ENCODE assay signal across 17 cellular contexts in the genomic region with DNA sequence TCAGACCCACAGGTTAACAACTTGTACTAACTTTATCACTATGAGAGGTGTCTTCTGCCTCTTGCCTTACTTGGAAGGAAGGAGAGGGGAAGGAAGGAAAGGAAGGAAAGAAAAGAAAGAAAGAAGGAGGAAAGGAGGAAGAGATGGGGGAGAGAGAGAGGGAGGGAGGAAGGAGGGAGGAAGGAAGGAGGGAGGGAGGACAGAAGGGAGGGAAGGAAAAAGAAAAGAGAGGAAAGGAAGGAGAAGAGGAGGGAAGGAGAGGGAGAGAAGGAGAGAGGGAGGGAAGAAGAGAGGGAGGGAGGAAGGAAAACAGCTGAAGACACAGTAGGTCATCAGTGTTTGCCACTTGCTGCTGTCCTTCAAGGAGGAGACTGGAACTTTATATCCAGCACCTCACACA.
"Had no signal": no experiment of that assay in that cellular context is flagged by ENCODE, and none has a peak within 500 bp of the region (broad histone marks: within the 10 kb centered on the region; RNA-seq: fewer than 3 reads in every experiment).

No MANE protein-coding gene starts in this region.

- H3K27ac ChIP-seq: ascending aorta, body of pancreas, RWPE1, SJCRH30, WERI-Rb-1 had no signal

- H3K4me3 Mint-ChIP-seq: activated CD8-positive, alpha-beta memory T cell treated with anti-CD3 and anti-CD28 coated beads, Interleukin-2, amount 10 ng/mL, durations not matched to agents 7 days and 5 days; activated naive CD8-positive, alpha-beta T cell treated with anti-CD3 and anti-CD28 coated beads, Interleukin-2, amount 50 U/mL, for 24 hours; activated T-cell treated with anti-CD3 and anti-CD28 coated beads, Interleukin-2, amount 50 U/mL, for 24 hours; activated T-helper 1 cell treated with anti-CD3 and anti-CD28 coated beads, Interleukin-12 subunit alpha, Interleukin-12 subunit beta, Interleukin-2, Interleukin-4 antibody, amounts not matched to agents 30 ng/mL and 10 ng/mL and 1 ng/mL, durations not matched to agents 14 hours and 24 hours and 36 hours had no signal

- H3K9me2 ChIP-seq: SK-N-SH had no signal

- H3K36me3 Mint-ChIP-seq: activated CD8-positive, alpha-beta memory T cell treated with anti-CD3 and anti-CD28 coated beads, Interleukin-2, amount 10 ng/mL, durations not matched to agents 7 days and 5 days; activated naive CD4-positive, alpha-beta T cell treated with anti-CD3 and anti-CD28 coated beads, Interleukin-2, amount 50 U/mL, for 72 hours had no signal

- H3K4me3 ChIP-seq: ascending aorta, body of pancreas, SJCRH30 had no signal

- DNase-seq: activated CD4-positive, alpha-beta T cell treated with anti-CD3 and anti-CD28 coated beads for 4 hours; activated CD4-positive, alpha-beta T cell treated with anti-CD3 and anti-CD28 coated beads, Interleukin-2, amount 50 U/mL, for 4 hours; activated CD8-positive, alpha-beta memory T cell treated with anti-CD3 and anti-CD28 coated beads, Interleukin-2, amount 10 ng/mL, durations not matched to agents 7 days and 5 days; activated effector memory CD4-positive, alpha-beta T cell treated with Interleukin-2 at 50 U/mL for 16 hours; activated naive CD4-positive, alpha-beta T cell treated with Interleukin-2 at 50 U/mL for 16 hours; activated naive CD8-positive, alpha-beta T cell treated with anti-CD3 and anti-CD28 coated beads, Interleukin-2, amount 50 U/mL, for 24 hours; activated T-cell treated with anti-CD3 and anti-CD28 coated beads, Interleukin-2, amount 50 U/mL, for 24 hours; body of pancreas; Right ventricle myocardium superior; WERI-Rb-1 had no signal

- H3K4me1 ChIP-seq: ascending aorta, SJCRH30 had no signal

- H3K36me3 ChIP-seq: ascending aorta, SJCRH30, WERI-Rb-1 had no signal

- H3K27ac Mint-ChIP-seq: activated CD8-positive, alpha-beta memory T cell treated with anti-CD3 and anti-CD28 coated beads, Interleukin-2, amount 10 ng/mL, durations not matched to agents 7 days and 5 days; activated naive CD4-positive, alpha-beta T cell treated with anti-CD3 and anti-CD28 coated beads, Interleukin-2, amount 50 U/mL, for 72 hours; activated naive CD8-positive, alpha-beta T cell treated with anti-CD3 and anti-CD28 coated beads, Interleukin-2, amount 50 U/mL, for 24 hours; activated T-cell treated with anti-CD3 and anti-CD28 coated beads, Interleukin-2, amount 50 U/mL, for 24 hours; activated T-helper 1 cell treated with anti-CD3 and anti-CD28 coated beads, Interleukin-12 subunit alpha, Interleukin-12 subunit beta, Interleukin-2, Interleukin-4 antibody, amounts not matched to agents 30 ng/mL and 10 ng/mL and 1 ng/mL, durations not matched to agents 14 hours and 24 hours and 36 hours had no signal

- FAIRE-seq: bronchial epithelial cell had no signal

- H3K4me2 ChIP-seq: SK-N-SH had no signal

- H3K9me3 Mint-ChIP-seq: activated naive CD4-positive, alpha-beta T cell treated with anti-CD3 and anti-CD28 coated beads, Interleukin-2, amount 50 U/mL, for 72 hours; activated naive CD8-positive, alpha-beta T cell treated with anti-CD3 and anti-CD28 coated beads, Interleukin-2, amount 50 U/mL, for 24 hours; activated T-cell treated with anti-CD3 and anti-CD28 coated beads, Interleukin-2, amount 50 U/mL, for 24 hours; activated T-helper 1 cell treated with anti-CD3 and anti-CD28 coated beads, Interleukin-12 subunit alpha, Interleukin-12 subunit beta, Interleukin-2, Interleukin-4 antibody, amounts not matched to agents 30 ng/mL and 10 ng/mL and 1 ng/mL, durations not matched to agents 14 hours and 24 hours and 36 hours had no signal

- H3K27me3 ChIP-seq: ascending aorta, body of pancreas, SJCRH30 had no signal

- H3K9me3 ChIP-seq: ascending aorta, body of pancreas, SJCRH30, SK-N-SH had no signal

- H3K9ac ChIP-seq: SK-N-SH had no signal
